1 cellular context compared by ENCODE assay signal in the genomic region with DNA sequence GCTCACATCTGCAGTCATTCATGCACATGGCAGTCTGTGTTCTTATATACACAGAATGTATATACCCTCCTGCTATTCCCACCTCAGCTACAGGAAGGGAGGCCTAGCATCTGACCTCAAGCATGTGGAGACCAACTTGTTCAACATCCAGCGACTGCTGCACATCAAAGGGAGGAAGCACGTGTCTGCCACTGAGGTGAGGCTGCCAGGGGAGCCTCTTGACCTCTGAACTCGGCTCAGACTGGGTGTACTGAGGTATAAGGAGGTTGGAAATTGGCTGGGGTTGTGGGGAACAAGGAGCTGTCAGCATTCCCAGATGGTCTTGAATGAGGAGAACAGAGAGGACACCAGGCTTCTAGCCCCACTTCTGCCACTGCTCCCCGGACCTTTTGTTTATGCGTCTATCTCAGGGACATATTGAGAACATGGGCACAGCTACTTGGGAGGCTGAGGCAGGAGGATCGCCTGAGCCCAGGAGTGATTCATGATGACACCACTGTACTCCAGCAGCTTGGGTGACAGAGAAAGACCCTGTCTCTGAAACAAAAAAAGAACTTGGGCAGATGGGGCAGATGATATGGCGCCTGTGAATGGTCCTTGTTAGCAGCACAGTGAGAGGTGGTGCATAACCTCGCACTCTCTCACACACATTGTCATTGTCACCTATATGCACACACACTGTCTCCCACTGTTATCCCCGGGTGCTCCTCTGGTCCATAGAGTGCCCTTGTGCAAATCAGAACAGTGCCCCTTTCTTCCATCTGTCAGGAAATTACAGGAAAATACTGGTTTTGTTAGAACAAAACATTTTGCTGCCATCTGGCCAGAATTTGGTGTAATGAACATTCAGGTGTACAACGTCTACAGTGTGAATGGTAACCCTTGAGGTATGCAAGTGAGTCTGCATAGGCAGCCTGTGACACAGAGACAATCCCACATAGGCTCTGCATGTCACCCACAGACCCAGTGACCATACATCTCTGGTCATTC.
TF ChIP-seq lines count a peak whose summit lies in the region.

No MANE protein-coding gene starts in this region.

TF ChIP-seq in HepG2, 621 proteins besides CTCF, POLR2A, EP300 and RAD21 (continued from another document and continues in another):
- TF ChIP-seq, protein P1, sequence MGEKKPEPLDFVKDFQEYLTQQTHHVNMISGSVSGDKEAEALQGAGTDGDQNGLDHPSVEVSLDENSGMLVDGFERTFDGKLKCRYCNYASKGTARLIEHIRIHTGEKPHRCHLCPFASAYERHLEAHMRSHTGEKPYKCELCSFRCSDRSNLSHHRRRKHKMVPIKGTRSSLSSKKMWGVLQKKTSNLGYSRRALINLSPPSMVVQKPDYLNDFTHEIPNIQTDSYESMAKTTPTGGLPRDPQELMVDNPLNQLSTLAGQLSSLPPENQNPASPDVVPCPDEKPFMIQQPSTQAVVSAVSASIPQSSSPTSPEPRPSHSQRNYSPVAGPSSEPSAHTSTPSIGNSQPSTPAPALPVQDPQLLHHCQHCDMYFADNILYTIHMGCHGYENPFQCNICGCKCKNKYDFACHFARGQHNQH (CRISPR knock-in tag; IDR thresholded peaks at IDR 0.05), result no peak
- TF ChIP-seq ZNF329 (CRISPR knock-in tag; IDR thresholded peaks at IDR 0.05; ENCODE audit: low read depth), result no peak
- TF ChIP-seq ZNF562 (CRISPR knock-in tag; IDR thresholded peaks at IDR 0.05; ENCODE audit: borderline replicate concordance), result no peak
- TF ChIP-seq ZNF260 (CRISPR knock-in tag; IDR thresholded peaks at IDR 0.05; ENCODE audit: borderline replicate concordance, low read depth), result no peak
- peak; percentile 16 for TF ChIP-seq TEAD3 (CRISPR knock-in tag; optimal IDR thresholded peaks at IDR 0.05; ENCODE audit: borderline replicate concordance)
- peak; percentile 61 for TF ChIP-seq SOX5 (CRISPR knock-in tag; IDR thresholded peaks at IDR 0.05; ENCODE audit: borderline replicate concordance)
- TF ChIP-seq KLF12 (CRISPR knock-in tag; IDR thresholded peaks at IDR 0.05; ENCODE audit: borderline replicate concordance), result no peak
- no peak for TF ChIP-seq AGO2 (optimal IDR thresholded peaks at IDR 0.05; ENCODE audit: low read depth, low read length)
- no peak for TF ChIP-seq FOXP1 (IDR thresholded peaks at IDR 0.05)
- no peak for TF ChIP-seq FOXP1 (CRISPR knock-in tag; IDR thresholded peaks at IDR 0.05)
- TF ChIP-seq HDAC2 (CRISPR knock-in tag; IDR thresholded peaks at IDR 0.05), result peak; percentile 39; the same call in 1 of the 2 replicates
- no peak for TF ChIP-seq NFYC (CRISPR knock-in tag; IDR thresholded peaks at IDR 0.05)
- TF ChIP-seq ZNF569 (CRISPR knock-in tag; IDR thresholded peaks at IDR 0.05; ENCODE audit: borderline replicate concordance), result no peak
- TF ChIP-seq ZNF644 (CRISPR knock-in tag; IDR thresholded peaks at IDR 0.05; ENCODE audit: low read depth), result no peak
- no peak for TF ChIP-seq ZNF605 (CRISPR knock-in tag; IDR thresholded peaks at IDR 0.05)
- TF ChIP-seq TRIM22 (IDR thresholded peaks at IDR 0.05), result no peak
- no peak for TF ChIP-seq ZNF749 (CRISPR knock-in tag; IDR thresholded peaks at IDR 0.05; ENCODE audit: borderline replicate concordance)
- TF ChIP-seq ZSCAN30 (CRISPR knock-in tag; IDR thresholded peaks at IDR 0.05), result no peak
- TF ChIP-seq CHD4 (IDR thresholded peaks at IDR 0.05; ENCODE audit: borderline replicate concordance, low read length), result no peak
- peak; percentile 52; the same call in 1 of the 2 replicates for TF ChIP-seq ZFY (CRISPR knock-in tag; IDR thresholded peaks at IDR 0.05)
- no peak for TF ChIP-seq GTF3A (CRISPR knock-in tag; conservative IDR thresholded peaks at IDR 0.05)
- no peak for TF ChIP-seq SKI (IDR thresholded peaks at IDR 0.05; ENCODE audit: partially characterized antibody)
- TF ChIP-seq MED1 (CRISPR knock-in tag; IDR thresholded peaks at IDR 0.05), result peak; percentile 39; the same call in 1 of the 2 replicates
- no peak for TF ChIP-seq HOXA9 (CRISPR knock-in tag; IDR thresholded peaks at IDR 0.05; ENCODE audit: borderline replicate concordance)
- TF ChIP-seq, protein P2, sequence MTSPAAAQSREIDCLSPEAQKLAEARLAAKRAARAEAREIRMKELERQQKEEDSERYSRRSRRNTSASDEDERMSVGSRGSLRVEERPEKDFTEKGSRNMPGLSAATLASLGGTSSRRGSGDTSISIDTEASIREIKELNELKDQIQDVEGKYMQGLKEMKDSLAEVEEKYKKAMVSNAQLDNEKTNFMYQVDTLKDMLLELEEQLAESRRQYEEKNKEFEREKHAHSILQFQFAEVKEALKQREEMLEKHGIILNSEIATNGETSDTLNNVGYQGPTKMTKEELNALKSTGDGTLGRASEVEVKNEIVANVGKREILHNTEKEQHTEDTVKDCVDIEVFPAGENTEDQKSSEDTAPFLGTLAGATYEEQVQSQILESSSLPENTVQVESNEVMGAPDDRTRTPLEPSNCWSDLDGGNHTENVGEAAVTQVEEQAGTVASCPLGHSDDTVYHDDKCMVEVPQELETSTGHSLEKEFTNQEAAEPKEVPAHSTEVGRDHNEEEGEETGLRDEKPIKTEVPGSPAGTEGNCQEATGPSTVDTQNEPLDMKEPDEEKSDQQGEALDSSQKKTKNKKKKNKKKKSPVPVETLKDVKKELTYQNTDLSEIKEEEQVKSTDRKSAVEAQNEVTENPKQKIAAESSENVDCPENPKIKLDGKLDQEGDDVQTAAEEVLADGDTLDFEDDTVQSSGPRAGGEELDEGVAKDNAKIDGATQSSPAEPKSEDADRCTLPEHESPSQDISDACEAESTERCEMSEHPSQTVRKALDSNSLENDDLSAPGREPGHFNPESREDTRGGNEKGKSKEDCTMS (CRISPR knock-in tag; conservative IDR thresholded peaks at IDR 0.05), result no peak
- TF ChIP-seq ZSCAN9 (CRISPR knock-in tag; IDR thresholded peaks at IDR 0.05; ENCODE audit: borderline replicate concordance), result no peak
- TF ChIP-seq LCORL (IDR thresholded peaks at IDR 0.05), result no peak
- no peak for TF ChIP-seq LCORL (CRISPR knock-in tag; IDR thresholded peaks at IDR 0.05)
- TF ChIP-seq, protein P3, sequence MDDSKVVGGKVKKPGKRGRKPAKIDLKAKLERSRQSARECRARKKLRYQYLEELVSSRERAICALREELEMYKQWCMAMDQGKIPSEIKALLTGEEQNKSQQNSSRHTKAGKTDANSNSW (CRISPR knock-in tag; IDR thresholded peaks at IDR 0.05; ENCODE audit: borderline replicate concordance), result no peak
- no peak for TF ChIP-seq ZNF616 (CRISPR knock-in tag; IDR thresholded peaks at IDR 0.05; ENCODE audit: low read depth)
- peak; percentile 87 for TF ChIP-seq NR2F6 (IDR thresholded peaks at IDR 0.05)
- TF ChIP-seq NR2F6 (CRISPR knock-in tag; IDR thresholded peaks at IDR 0.05), result peak; percentile 91
- no peak for TF ChIP-seq MTERF4 (CRISPR knock-in tag; IDR thresholded peaks at IDR 0.05)
- TF ChIP-seq, protein P4, sequence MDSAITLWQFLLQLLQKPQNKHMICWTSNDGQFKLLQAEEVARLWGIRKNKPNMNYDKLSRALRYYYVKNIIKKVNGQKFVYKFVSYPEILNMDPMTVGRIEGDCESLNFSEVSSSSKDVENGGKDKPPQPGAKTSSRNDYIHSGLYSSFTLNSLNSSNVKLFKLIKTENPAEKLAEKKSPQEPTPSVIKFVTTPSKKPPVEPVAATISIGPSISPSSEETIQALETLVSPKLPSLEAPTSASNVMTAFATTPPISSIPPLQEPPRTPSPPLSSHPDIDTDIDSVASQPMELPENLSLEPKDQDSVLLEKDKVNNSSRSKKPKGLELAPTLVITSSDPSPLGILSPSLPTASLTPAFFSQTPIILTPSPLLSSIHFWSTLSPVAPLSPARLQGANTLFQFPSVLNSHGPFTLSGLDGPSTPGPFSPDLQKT (CRISPR knock-in tag; IDR thresholded peaks at IDR 0.05; ENCODE audit: borderline replicate concordance), result no peak
- TF ChIP-seq CCAR2 (optimal IDR thresholded peaks at IDR 0.05; ENCODE audit: low read depth, low read length), result no peak
- TF ChIP-seq YEATS4 (CRISPR knock-in tag; IDR thresholded peaks at IDR 0.05; ENCODE audit: borderline replicate concordance), result no peak
- TF ChIP-seq ZNF34 (CRISPR knock-in tag; IDR thresholded peaks at IDR 0.05; ENCODE audit: borderline replicate concordance), result no peak
- TF ChIP-seq, protein P5, sequence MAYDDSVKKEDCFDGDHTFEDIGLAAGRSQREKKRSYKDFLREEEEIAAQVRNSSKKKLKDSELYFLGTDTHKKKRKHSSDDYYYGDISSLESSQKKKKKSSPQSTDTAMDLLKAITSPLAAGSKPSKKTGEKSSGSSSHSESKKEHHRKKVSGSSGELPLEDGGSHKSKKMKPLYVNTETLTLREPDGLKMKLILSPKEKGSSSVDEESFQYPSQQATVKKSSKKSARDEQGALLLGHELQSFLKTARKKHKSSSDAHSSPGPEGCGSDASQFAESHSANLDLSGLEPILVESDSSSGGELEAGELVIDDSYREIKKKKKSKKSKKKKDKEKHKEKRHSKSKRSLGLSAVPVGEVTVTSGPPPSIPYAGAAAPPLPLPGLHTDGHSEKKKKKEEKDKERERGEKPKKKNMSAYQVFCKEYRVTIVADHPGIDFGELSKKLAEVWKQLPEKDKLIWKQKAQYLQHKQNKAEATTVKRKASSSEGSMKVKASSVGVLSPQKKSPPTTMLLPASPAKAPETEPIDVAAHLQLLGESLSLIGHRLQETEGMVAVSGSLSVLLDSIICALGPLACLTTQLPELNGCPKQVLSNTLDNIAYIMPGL (CRISPR knock-in tag; IDR thresholded peaks at IDR 0.05; ENCODE audit: borderline replicate concordance in 1 of 2, low read depth in 1 of 2), result peak in 1 of 2 experiments; percentile 21; a peak in 1 of 4 replicates
- no peak for TF ChIP-seq ZMYM2 (CRISPR knock-in tag; IDR thresholded peaks at IDR 0.05)
- TF ChIP-seq ETV6 (CRISPR knock-in tag; conservative IDR thresholded peaks at IDR 0.05), result no peak
- no peak for TF ChIP-seq NBN (conservative IDR thresholded peaks at IDR 0.05)
- 0 out of 2 replicates have a peak, but pooled peaks have one; percentile 47 for TF ChIP-seq ZNF770 (CRISPR knock-in tag; IDR thresholded peaks at IDR 0.05)
- no peak for TF ChIP-seq RELA (CRISPR knock-in tag; IDR thresholded peaks at IDR 0.05)
- no peak for TF ChIP-seq ZNF256 (CRISPR knock-in tag; conservative IDR thresholded peaks at IDR 0.05)
- TF ChIP-seq, protein P6, sequence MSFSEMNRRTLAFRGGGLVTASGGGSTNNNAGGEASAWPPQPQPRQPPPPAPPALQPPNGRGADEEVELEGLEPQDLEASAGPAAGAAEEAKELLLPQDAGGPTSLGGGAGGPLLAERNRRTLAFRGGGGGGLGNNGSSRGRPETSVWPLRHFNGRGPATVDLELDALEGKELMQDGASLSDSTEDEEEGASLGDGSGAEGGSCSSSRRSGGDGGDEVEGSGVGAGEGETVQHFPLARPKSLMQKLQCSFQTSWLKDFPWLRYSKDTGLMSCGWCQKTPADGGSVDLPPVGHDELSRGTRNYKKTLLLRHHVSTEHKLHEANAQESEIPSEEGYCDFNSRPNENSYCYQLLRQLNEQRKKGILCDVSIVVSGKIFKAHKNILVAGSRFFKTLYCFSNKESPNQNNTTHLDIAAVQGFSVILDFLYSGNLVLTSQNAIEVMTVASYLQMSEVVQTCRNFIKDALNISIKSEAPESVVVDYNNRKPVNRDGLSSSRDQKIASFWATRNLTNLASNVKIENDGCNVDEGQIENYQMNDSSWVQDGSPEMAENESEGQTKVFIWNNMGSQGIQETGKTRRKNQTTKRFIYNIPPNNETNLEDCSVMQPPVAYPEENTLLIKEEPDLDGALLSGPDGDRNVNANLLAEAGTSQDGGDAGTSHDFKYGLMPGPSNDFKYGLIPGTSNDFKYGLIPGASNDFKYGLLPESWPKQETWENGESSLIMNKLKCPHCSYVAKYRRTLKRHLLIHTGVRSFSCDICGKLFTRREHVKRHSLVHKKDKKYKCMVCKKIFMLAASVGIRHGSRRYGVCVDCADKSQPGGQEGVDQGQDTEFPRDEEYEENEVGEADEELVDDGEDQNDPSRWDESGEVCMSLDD (CRISPR knock-in tag; IDR thresholded peaks at IDR 0.05; ENCODE audit: borderline replicate concordance), result no peak
- TF ChIP-seq ZNF430 (CRISPR knock-in tag; IDR thresholded peaks at IDR 0.05), result no peak
- TF ChIP-seq, protein P7, sequence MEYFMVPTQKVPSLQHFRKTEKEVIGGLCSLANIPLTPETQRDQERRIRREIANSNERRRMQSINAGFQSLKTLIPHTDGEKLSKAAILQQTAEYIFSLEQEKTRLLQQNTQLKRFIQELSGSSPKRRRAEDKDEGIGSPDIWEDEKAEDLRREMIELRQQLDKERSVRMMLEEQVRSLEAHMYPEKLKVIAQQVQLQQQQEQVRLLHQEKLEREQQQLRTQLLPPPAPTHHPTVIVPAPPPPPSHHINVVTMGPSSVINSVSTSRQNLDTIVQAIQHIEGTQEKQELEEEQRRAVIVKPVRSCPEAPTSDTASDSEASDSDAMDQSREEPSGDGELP (IDR thresholded peaks at IDR 0.05; ENCODE audit: borderline replicate concordance, low read depth), result no peak
- no peak for TF ChIP-seq ZBTB3 (CRISPR knock-in tag; IDR thresholded peaks at IDR 0.05; ENCODE audit: borderline replicate concordance, low read depth)
- no peak for TF ChIP-seq ZC3H13 (CRISPR knock-in tag; IDR thresholded peaks at IDR 0.05)
